In genomic region chr4:76799139-76799538, GRCh38 we compare ENCODE assay signal across 17 cellular contexts.
"Had no signal": no experiment of that assay in that cellular context is flagged by ENCODE, and none has a peak within 500 bp of the region (broad histone marks: within the 10 kb centered on the region; RNA-seq: fewer than 3 reads in every experiment).

No MANE protein-coding gene starts in this region.

- ATAC-seq: natural killer cell, psoas muscle had no signal

- H3K36me3 Mint-ChIP-seq: brain, immature natural killer cell, natural killer cell, type B pancreatic cell had no signal

- H3K27ac Mint-ChIP-seq: activated B cell treated with CpG ODN at 0.5 μM for 24 hours; activated naive CD4-positive, alpha-beta T cell treated with anti-CD3 and anti-CD28 coated beads, Interleukin-2, amount 50 U/mL, for 24 hours; dendritic cell treated with granulocyte-macrophage colony-stimulating factor and Interleukin-4, amounts not matched to agents 40 ng/mL and 50 ng/mL, for 4 days; endodermal cell; immature natural killer cell; natural killer cell; T-helper 1 cell treated with Interleukin-12 subunit alpha and Interleukin-12 subunit beta and Interleukin-4 antibody, amounts not matched to agents 30 μg/mL and 1 μg/mL, for 36 hours; type B pancreatic cell had no signal

- H3K4me1 Mint-ChIP-seq: activated B cell treated with CpG ODN at 0.5 μM for 24 hours; activated naive CD4-positive, alpha-beta T cell treated with anti-CD3 and anti-CD28 coated beads, Interleukin-2, amount 50 U/mL, for 24 hours; immature natural killer cell; natural killer cell had no signal

- H3K36me3 ChIP-seq: sigmoid colon, suprapubic skin had no signal

- H3K9me3 ChIP-seq: psoas muscle, sigmoid colon, suprapubic skin had no signal

- H3K27ac ChIP-seq: psoas muscle, sigmoid colon, suprapubic skin had no signal

- DNase-seq: activated B cell treated with CpG ODN at 0.5 μM for 24 hours; activated CD4-positive, alpha-beta T cell treated with anti-CD3 and anti-CD28 coated beads, Interleukin-2, amount 50 U/mL, for 1 hour; amniotic stem cell; endodermal cell; hypothalamus; immature natural killer cell; natural killer cell; psoas muscle; sigmoid colon; stimulated activated CD4-positive, alpha-beta T cell treated with anti-CD3 and anti-CD28 coated beads, Interleukin-12 subunit alpha, Interleukin-12 subunit beta, amount 100 ng/mL, for 4 hours; stimulated activated naive CD4-positive, alpha-beta T cell treated with Interleukin-2 at 50 U/mL for 16 hours had no signal

- H3K4me1 ChIP-seq: psoas muscle, sigmoid colon had no signal

- H3K4me3 Mint-ChIP-seq: activated B cell treated with CpG ODN at 0.5 μM for 24 hours; activated naive CD4-positive, alpha-beta T cell treated with anti-CD3 and anti-CD28 coated beads, Interleukin-2, amount 50 U/mL, for 24 hours; brain; dendritic cell treated with granulocyte-macrophage colony-stimulating factor and Interleukin-4, amounts not matched to agents 40 ng/mL and 50 ng/mL, for 4 days; endodermal cell; immature natural killer cell; natural killer cell; T-helper 1 cell treated with Interleukin-12 subunit alpha and Interleukin-12 subunit beta and Interleukin-4 antibody, amounts not matched to agents 30 μg/mL and 1 μg/mL, for 36 hours; type B pancreatic cell had no signal

- H3K27me3 ChIP-seq: sigmoid colon, suprapubic skin had no signal

- H3K4me3 ChIP-seq: psoas muscle, sigmoid colon, suprapubic skin had no signal

- H3K9me3 Mint-ChIP-seq: activated B cell treated with CpG ODN at 0.5 μM for 24 hours; activated naive CD4-positive, alpha-beta T cell treated with anti-CD3 and anti-CD28 coated beads, Interleukin-2, amount 50 U/mL, for 24 hours; dendritic cell treated with granulocyte-macrophage colony-stimulating factor and Interleukin-4, amounts not matched to agents 40 ng/mL and 50 ng/mL, for 4 days; endodermal cell; natural killer cell; T-helper 1 cell treated with Interleukin-12 subunit alpha and Interleukin-12 subunit beta and Interleukin-4 antibody, amounts not matched to agents 30 μg/mL and 1 μg/mL, for 36 hours; type B pancreatic cell had no signal
